Comparison of ENCODE assay signal across 15 cellular contexts in genomic region chr17:6365187-6365943, GRCh38.
DNase-seq lines count a peak whose midpoint lies in the region; ATAC-seq, FAIRE-seq and TF ChIP-seq lines count a peak whose summit lies in the region.
"Had no signal": no experiment of that assay in that cellular context is flagged by ENCODE, and none has a peak within 500 bp of the region (broad histone marks: within the 10 kb centered on the region; RNA-seq: fewer than 3 reads in every experiment).

No MANE protein-coding gene starts in this region.

- DNase-seq in A549 (ENCODE audit: low read depth in 1 of 2, low spot score in 1 of 2) (peak; percentile 43 to 75), HCEC 1CT (peak; percentile 94), RPMI7951 (ENCODE audit: low read depth) (peak; percentile 89), fibroblast of pulmonary artery (ENCODE audit: low read depth) (peak; percentile 24), Karpas-422 (no peak), activated T-cell treated with anti-CD3 and anti-CD28 coated beads for 4 hours (no peak)
- DNase-seq: activated CD8-positive, alpha-beta T cell treated with anti-CD3 and anti-CD28 coated beads, Interleukin-2, amount 10 ng/mL, durations not matched to agents 7 days and 5 days; activated naive CD4-positive, alpha-beta T cell treated with anti-CD3 and anti-CD28 coated beads for 36 hours; DMS79 treated with DMSO at 0.1 percent for 48 hours; left ventricle myocardium superior had no signal

- H3K4me3 ChIP-seq in A549 (peak overlapping the region; percentile 16; the same call in 1 of the 3 replicates), fibroblast of pulmonary artery (replicated peaks; ENCODE audit: low read depth, low read length) (no peak overlapping the region), Karpas-422 (ENCODE audit: low read length) (no peak overlapping the region)
- H3K4me3 ChIP-seq: coronary artery had no signal

- CTCF ChIA-PET in A549 (lab: Yijun Ruan, JAX), result interaction anchor here (0.9 to 1.4 kb wide), 5 partner anchors 9 to 57 kb away, joined by 3 to 4 read pairs (median 3); no protein-coding TSS in a partner anchor

- H3K4me2 ChIP-seq in A549 (peak overlapping the region; percentile 77), Karpas-422 (ENCODE audit: low read depth, low read length, poor library complexity, severe bottlenecking) (no peak overlapping the region)

- H4K20me1 ChIP-seq in Karpas-422 (ENCODE audit: insufficient read depth, low read depth, low read length), result no peaks in the 10 kb centered on the region

- no peak for TF ChIP-seq RAD21 in A549 (conservative IDR thresholded peaks at IDR 0.05 in 1 of 2, IDR thresholded peaks at IDR 0.05 in 1 of 2)

- peaks cover 50% of the 10 kb centered on the region for H3K27me3 Mint-ChIP-seq in activated T-helper 17 cell treated with anti-CD3 and anti-CD28 coated beads, Interleukin-2, amount 50 U/mL, for 72 hours

- POLR2A ChIA-PET in A549 (lab: Yijun Ruan, JAX), result no interaction called here

- H3K36me3 Mint-ChIP-seq in activated T-helper 17 cell treated with anti-CD3 and anti-CD28 coated beads, Interleukin-2, amount 50 U/mL, for 72 hours (ENCODE audit: low read depth), result no peaks in the 10 kb centered on the region

- no peak; a peak in 1 of 5 replicates for TF ChIP-seq EP300 in A549 (IDR thresholded peaks at IDR 0.05)

- no peak overlapping the region for H3K4me3 Mint-ChIP-seq in activated T-helper 17 cell treated with anti-CD3 and anti-CD28 coated beads, Interleukin-2, amount 50 U/mL, for 72 hours
- H3K4me3 Mint-ChIP-seq: activated CD8-positive, alpha-beta T cell treated with anti-CD3 and anti-CD28 coated beads, Interleukin-2, amount 10 ng/mL, durations not matched to agents 7 days and 5 days; activated naive CD4-positive, alpha-beta T cell treated with anti-CD3 and anti-CD28 coated beads for 36 hours; T-helper 2 cell treated with Interferon-gamma antibody and Interleukin-4, amounts not matched to agents 5 μg/mL and 100 μg/mL, for 36 hours had no signal

- H3K79me2 ChIP-seq in Karpas-422 (ENCODE audit: low read length), result no peaks in the 10 kb centered on the region

- no peaks in the 10 kb centered on the region for H3K9me2 ChIP-seq in Karpas-422 (replicated peaks; ENCODE audit: insufficient read depth, low read length)

- no peaks in the 10 kb centered on the region for H3K9me3 Mint-ChIP-seq in activated T-helper 17 cell treated with anti-CD3 and anti-CD28 coated beads, Interleukin-2, amount 50 U/mL, for 72 hours
- H3K9me3 Mint-ChIP-seq: activated naive CD4-positive, alpha-beta T cell treated with anti-CD3 and anti-CD28 coated beads for 36 hours; T-helper 2 cell treated with Interferon-gamma antibody and Interleukin-4, amounts not matched to agents 5 μg/mL and 100 μg/mL, for 36 hours had no signal

- H3K36me3 ChIP-seq in Karpas-422 (ENCODE audit: insufficient read depth, low read length), result no peaks in the 10 kb centered on the region
- H3K36me3 ChIP-seq: neutrophil had no signal

- H3K4me1 Mint-ChIP-seq in activated T-helper 17 cell treated with anti-CD3 and anti-CD28 coated beads, Interleukin-2, amount 50 U/mL, for 72 hours, result no peaks in the 10 kb centered on the region

- no peak overlapping the region for H2AFZ ChIP-seq in Karpas-422 (ENCODE audit: low read length)

- H3K27ac ChIP-seq in A549, result peak overlapping the region in 1 of 2 experiments; percentile 52; a peak in 4 of 6 replicates
- no peak overlapping the region for H3K27ac ChIP-seq in Karpas-422 (ENCODE audit: low read length)
- H3K27ac ChIP-seq: coronary artery, neutrophil had no signal

- TF ChIP-seq CTCF in A549 (IDR thresholded peaks at IDR 0.05), result no peak
- TF ChIP-seq CTCF in fibroblast of pulmonary artery (IDR thresholded peaks at IDR 0.05; ENCODE audit: low read length, missing control alignments), result no peak

- H3K9me3 ChIP-seq in A549 (no peaks in the 10 kb centered on the region), Karpas-422 (ENCODE audit: low read length) (no peaks in the 10 kb centered on the region)
- H3K9me3 ChIP-seq: neutrophil had no signal

- ATAC-seq in A549 (peak; percentile 85), HG02623 (IDR thresholded peaks at IDR 0.05; ENCODE audit: unreplicated experiment) (no peak)
- no peak for ATAC-seq in activated T-helper 17 cell treated with anti-CD3 and anti-CD28 coated beads, Interleukin-2, amount 50 U/mL, for 72 hours (replicated peaks)
- ATAC-seq: activated CD8-positive, alpha-beta T cell treated with anti-CD3 and anti-CD28 coated beads, Interleukin-2, amount 10 ng/mL, durations not matched to agents 7 days and 5 days; left ventricle myocardium superior had no signal

- H3K27ac Mint-ChIP-seq in activated T-helper 17 cell treated with anti-CD3 and anti-CD28 coated beads, Interleukin-2, amount 50 U/mL, for 72 hours, result no peak overlapping the region
- H3K27ac Mint-ChIP-seq: activated CD8-positive, alpha-beta T cell treated with anti-CD3 and anti-CD28 coated beads, Interleukin-2, amount 10 ng/mL, durations not matched to agents 7 days and 5 days; activated naive CD4-positive, alpha-beta T cell treated with anti-CD3 and anti-CD28 coated beads for 36 hours; T-helper 2 cell treated with Interferon-gamma antibody and Interleukin-4, amounts not matched to agents 5 μg/mL and 100 μg/mL, for 36 hours had no signal

- H3K4me1 ChIP-seq in A549 (peaks cover 21% of the 10 kb centered on the region), Karpas-422 (ENCODE audit: low read length) (no peaks in the 10 kb centered on the region)

- peak; percentile 83 for FAIRE-seq in A549 (lab: Jason Lieb, UNC)

- no peaks in the 10 kb centered on the region for H3K27me3 ChIP-seq in Karpas-422 (ENCODE audit: low read length)

- TF ChIP-seq POLR2A in A549 (IDR thresholded peaks at IDR 0.05; ENCODE audit: low read length), result no peak

- no peak overlapping the region for H3K9ac ChIP-seq in Karpas-422 (ENCODE audit: low read length)

- 5% methylated on average over 13 of the region's 13 CpGs for WGBS in A549 (ENCODE audit: missing lambda C conversion rate)

TF ChIP-seq in A549, 52 proteins besides CTCF, POLR2A, EP300 and RAD21:
- no peak for TF ChIP-seq RARB (CRISPR knock-in tag; IDR thresholded peaks at IDR 0.05)
- TF ChIP-seq FOSL2 (IDR thresholded peaks at IDR 0.05), result peak; percentile 57; the same call in 1 of the 2 replicates
- TF ChIP-seq FOSL2 (CRISPR knock-in tag; IDR thresholded peaks at IDR 0.05), result peak; percentile 72
- peak; percentile 93 for TF ChIP-seq ZFP36 (IDR thresholded peaks at IDR 0.05; ENCODE audit: borderline replicate concordance, partially characterized antibody)
- TF ChIP-seq NFE2L2 (conservative IDR thresholded peaks at IDR 0.05; ENCODE audit: low read length), result no peak
- peak in 1 of 2 experiments; percentile 42; a peak in 1 of 5 replicates for TF ChIP-seq JUN (IDR thresholded peaks at IDR 0.05)
- TF ChIP-seq SMC3 (IDR thresholded peaks at IDR 0.05), result no peak
- no peak for TF ChIP-seq HEYL (CRISPR knock-in tag; IDR thresholded peaks at IDR 0.05)
- TF ChIP-seq HOXA7 (CRISPR knock-in tag; IDR thresholded peaks at IDR 0.05), result no peak
- TF ChIP-seq GATA3 (IDR thresholded peaks at IDR 0.05; ENCODE audit: borderline replicate concordance), result peak; percentile 67; the same call in 1 of the 2 replicates
- TF ChIP-seq BCL3 (IDR thresholded peaks at IDR 0.05), result 0 out of 3 replicates have a peak, but pooled peaks have one; percentile 34
- 0 out of 2 replicates have a peak, but pooled peaks have one; percentile 26 for TF ChIP-seq BHLHE40 (IDR thresholded peaks at IDR 0.05; ENCODE audit: low read depth, low read length)
- TF ChIP-seq JUNB (IDR thresholded peaks at IDR 0.05), result peak; percentile 42; the same call in 1 of the 2 replicates
- TF ChIP-seq MAX (IDR thresholded peaks at IDR 0.05), result peak; percentile 50
- TF ChIP-seq HES2 (IDR thresholded peaks at IDR 0.05), result peak; percentile 60; the same call in 1 of the 2 replicates
- TF ChIP-seq HOXB13 (CRISPR knock-in tag; IDR thresholded peaks at IDR 0.05; ENCODE audit: low read depth), result no peak
- TF ChIP-seq MAFK (IDR thresholded peaks at IDR 0.05; ENCODE audit: partially characterized antibody), result no peak
- peak; percentile 95 to 99 for TF ChIP-seq CEBPB (IDR thresholded peaks at IDR 0.05)

Comparison
In these comparisons a context has a peak if more than half of its experiments do, and no peak if none do; other contexts are left out.
1. ATAC-seq: peak in A549 (2 of 2); none in HG02623 (single experiment) and activated T-helper 17 cell treated with anti-CD3 and anti-CD28 coated beads, Interleukin-2, amount 50 U/mL, for 72 hours (single experiment).
2. DNase-seq: peak in A549 (2 of 2), HCEC 1CT (single experiment), RPMI7951 (single experiment) and fibroblast of pulmonary artery (single experiment); none in Karpas-422 (single experiment) and activated T-cell treated with anti-CD3 and anti-CD28 coated beads for 4 hours (single experiment).